In the genomic region with DNA sequence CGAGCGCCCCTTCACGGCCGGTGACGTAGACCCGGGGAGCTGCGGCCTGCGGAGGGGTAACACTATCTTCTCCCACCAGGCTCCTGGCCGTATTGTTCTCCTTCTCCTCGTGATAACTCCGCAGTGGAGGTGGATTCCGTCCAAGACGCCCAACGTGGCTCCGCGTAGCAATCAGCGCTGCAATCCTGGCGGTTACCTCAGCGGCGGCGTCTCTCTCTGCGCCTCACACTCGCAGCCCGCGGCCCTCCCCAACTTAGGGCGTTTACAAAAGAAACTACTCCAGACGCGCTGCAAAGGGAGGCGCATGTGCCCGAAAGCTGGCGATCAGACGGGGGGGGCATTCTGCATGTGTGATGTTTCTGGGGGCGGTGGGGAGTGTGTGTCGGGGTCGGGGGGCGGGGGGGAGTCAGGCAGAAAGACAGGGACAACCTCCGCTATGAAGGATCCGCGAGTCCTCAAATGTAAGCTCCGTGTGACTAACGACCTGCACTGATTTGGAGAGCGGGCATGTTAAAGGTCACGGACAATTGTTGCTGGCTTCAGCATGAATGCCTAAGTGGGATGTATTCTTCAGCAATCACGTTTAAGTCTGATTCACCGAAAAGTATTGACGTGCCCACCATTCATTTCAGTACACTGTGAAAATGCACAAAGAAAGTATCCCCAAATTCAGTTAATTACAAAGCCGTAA, we compare ENCODE assay signal across 8 cellular contexts. TPM values are rescaled to one million over a fixed set of nuclear protein-coding genes. Genes with fewer than 3 reads are reported as not detected.
A peak's percentile ranks its signal among the peaks of the same experiment; 100 is the strongest.
DNase-seq lines count a peak whose midpoint lies in the region; ATAC-seq, FAIRE-seq and TF ChIP-seq lines count a peak whose summit lies in the region.

No MANE protein-coding gene starts in this region.

- no peaks in the 10 kb centered on the region for H3K36me3 ChIP-seq in heart right ventricle

- ATAC-seq in heart right ventricle, result peak in 3 of 8 donors; percentile 1 to 25 (median 19)
- ATAC-seq in GM21528 (IDR thresholded peaks at IDR 0.05; ENCODE audit: low FRiP score, unreplicated experiment), result no peak

- FAIRE-seq in GM12891 (lab: Jason Lieb, UNC), result peak; percentile 90

- H3K9me3 ChIP-seq in heart right ventricle, result no peaks in the 10 kb centered on the region

- DNase-seq in GM12891 (ENCODE audit: insufficient read length, low spot score) (no peak), NCI-H510A treated with DMSO at 0.1 percent for 48 hours (lab: John Stamatoyannopoulos, UW) (peak; percentile 89), heart right ventricle (peak; percentile 44 to 68), posterior vena cava (ENCODE audit: low spot score) (peak; percentile 94), occipital lobe (lab: John Stamatoyannopoulos, UW) (no peak), SW 1271 (lab: John Stamatoyannopoulos, UW) (no peak)
- DNase-seq in activated T-helper 9 cell treated with anti-CD3 and anti-CD28 coated beads, Interleukin-2, amount 50 U/mL, for 16 hours (ENCODE audit: low read depth), result peak; percentile 4

- peak overlapping the region; percentile 36 to 94 (median 76) for H3K4me3 ChIP-seq in heart right ventricle

- H3K4me1 ChIP-seq in heart right ventricle, result peaks cover 0 to 39% (median 12%) of the 10 kb centered on the region in 9 donors

- peak; percentile 56; the same call in 1 of the 2 replicates for TF ChIP-seq POLR2A in GM12891 (IDR thresholded peaks at IDR 0.05; ENCODE audit: low read depth, low read length)

- no peaks in the 10 kb centered on the region for H3K27me3 ChIP-seq in heart right ventricle

- peak overlapping the region in 9 of 10 donors; percentile 34 to 89 (median 72) for H3K27ac ChIP-seq in heart right ventricle

- 22 to 23% methylated on average over 45 to 47 of the region's 47 CpGs for WGBS in heart right ventricle, 2 donors

- peak in 1 of 9 donors; percentile 8 for TF ChIP-seq CTCF in heart right ventricle (IDR thresholded peaks at IDR 0.05)

- intact Hi-C loops in heart right ventricle (cut with DNase I) (loop anchor here in 4 of 10 donors (1.0 to 10.0 kb wide), 4 partner anchors 23 to 128 kb away; no protein-coding TSS in a partner anchor), posterior vena cava (cut with DNase I) (no loop called here)

TF ChIP-seq in GM12891, 5 proteins besides CTCF, POLR2A, EP300 and RAD21:
- TF ChIP-seq PAX5 (IDR thresholded peaks at IDR 0.05; ENCODE audit: insufficient read depth, low read length, severe bottlenecking) (no peak), TAF1 (IDR thresholded peaks at IDR 0.05; ENCODE audit: low read depth, low read length) (peak; percentile 42; the same call in 1 of the 2 replicates), POLR2AphosphoS5 (IDR thresholded peaks at IDR 0.05; ENCODE audit: low read depth, low read length) (peak; percentile 40; the same call in 1 of the 2 replicates)

RNA-seq across cellular contexts. Expression of a gene that starts 1.3 kb away (rescaled TPM):
- 10.7 TPM for polyA plus RNA-seq in GM12891 (2012; ENCODE audit: low read depth, missing spikeins)
- total RNA-seq in heart right ventricle (10 to 100 TPM; 13.4 to 24.8 (median 19.0) TPM), posterior vena cava (10 to 100 TPM; 24.3 to 32.5 TPM), occipital lobe (15.0 TPM)
- 1 to 10 TPM; 2.6 to 8.2 TPM for polyA plus RNA-seq in heart right ventricle

Comparison
In these comparisons a context has a peak if more than half of its experiments do, and no peak if none do; other contexts are left out.
1. DNase-seq: peak in NCI-H510A treated with DMSO at 0.1 percent for 48 hours (single experiment), activated T-helper 9 cell treated with anti-CD3 and anti-CD28 coated beads, Interleukin-2, amount 50 U/mL, for 16 hours (single experiment), heart right ventricle (2 of 2) and posterior vena cava (single experiment); none in GM12891 (single experiment), occipital lobe (single experiment) and SW 1271 (0 of 2).